Comparison of ENCODE assay signal across 29 cellular contexts in genomic region chr13:70405266-70405665, GRCh38.
"Had no signal": no experiment of that assay in that cellular context is flagged by ENCODE, and none has a peak within 500 bp of the region (broad histone marks: within the 10 kb centered on the region; RNA-seq: fewer than 3 reads in every experiment).

No MANE protein-coding gene starts in this region.

- H3K9me3 Mint-ChIP-seq: nephron; stimulated activated naive CD8-positive, alpha-beta T cell treated with anti-CD3 and anti-CD28 coated beads, Interleukin-15, amount 100 ng/mL, for 72 hours; type B pancreatic cell had no signal

- H3K27ac Mint-ChIP-seq: naive thymus-derived CD4-positive, alpha-beta T cell; natural killer cell; nephron; stimulated activated memory B cell treated with anti-CD40 and anti-IgM and Interleukin-4, amounts not matched to agents 10 μg/mL and 1 μg/mL and 100 μg/mL, for 72 hours; stimulated activated naive CD8-positive, alpha-beta T cell treated with anti-CD3 and anti-CD28 coated beads, Interleukin-15, amount 100 ng/mL, for 72 hours; type B pancreatic cell had no signal

- H3K36me3 ChIP-seq: neutrophil, pancreas, spleen, suprapubic skin, tibial artery, transverse colon, upper lobe of right lung, uterus had no signal

- H3K27me3 ChIP-seq: neutrophil, pancreas, spleen, suprapubic skin, testis, tibial artery, transverse colon, upper lobe of right lung, uterus had no signal

- ATAC-seq: naive thymus-derived CD4-positive, alpha-beta T cell; natural killer cell; pancreas; psoas muscle; right cardiac atrium; sciatic nerve; stimulated activated memory B cell treated with anti-CD40 and anti-IgM and Interleukin-4, amounts not matched to agents 10 μg/mL and 1 μg/mL and 100 μg/mL, for 72 hours; stimulated activated naive CD8-positive, alpha-beta T cell treated with anti-CD3 and anti-CD28 coated beads, Interleukin-15, amount 100 ng/mL, for 72 hours; stimulated activated naive CD8-positive, alpha-beta T cell treated with anti-CD3 and anti-CD28 coated beads, Interleukin-15, Interleukin-2, amounts not matched to agents 100 U/mL and 50 U/mL, for 24 hours; upper lobe of right lung had no signal

- H3K4me1 ChIP-seq: pancreas, psoas muscle, spleen, suprapubic skin, testis, tibial artery, transverse colon, upper lobe of right lung, uterus had no signal

- H3K4me3 Mint-ChIP-seq: naive thymus-derived CD4-positive, alpha-beta T cell; natural killer cell; nephron; stimulated activated memory B cell treated with anti-CD40 and anti-IgM and Interleukin-4, amounts not matched to agents 10 μg/mL and 1 μg/mL and 100 μg/mL, for 72 hours; stimulated activated naive CD8-positive, alpha-beta T cell treated with anti-CD3 and anti-CD28 coated beads, Interleukin-15, amount 100 ng/mL, for 72 hours; type B pancreatic cell had no signal

- H3K4me3 ChIP-seq: pancreas, psoas muscle, skin epidermis, smooth muscle cell, spleen, suprapubic skin, testis, tibial artery, transverse colon, upper lobe of right lung, uterus had no signal

- H3K27me3 Mint-ChIP-seq: naive thymus-derived CD4-positive, alpha-beta T cell; stimulated activated memory B cell treated with anti-CD40 and anti-IgM and Interleukin-4, amounts not matched to agents 10 μg/mL and 1 μg/mL and 100 μg/mL, for 72 hours; stimulated activated naive CD8-positive, alpha-beta T cell treated with anti-CD3 and anti-CD28 coated beads, Interleukin-15, amount 100 ng/mL, for 72 hours; type B pancreatic cell had no signal

- H3K9me3 ChIP-seq: neutrophil, pancreas, psoas muscle, spleen, suprapubic skin, testis, tibial artery, transverse colon, upper lobe of right lung, uterus had no signal

- H3K36me3 Mint-ChIP-seq: naive thymus-derived CD4-positive, alpha-beta T cell; natural killer cell; stimulated activated memory B cell treated with anti-CD40 and anti-IgM and Interleukin-4, amounts not matched to agents 10 μg/mL and 1 μg/mL and 100 μg/mL, for 72 hours; type B pancreatic cell had no signal

- H3K4me2 ChIP-seq: smooth muscle cell had no signal

- H3K4me1 Mint-ChIP-seq: naive thymus-derived CD4-positive, alpha-beta T cell; natural killer cell; nephron; stimulated activated memory B cell treated with anti-CD40 and anti-IgM and Interleukin-4, amounts not matched to agents 10 μg/mL and 1 μg/mL and 100 μg/mL, for 72 hours; stimulated activated naive CD8-positive, alpha-beta T cell treated with anti-CD3 and anti-CD28 coated beads, Interleukin-15, amount 100 ng/mL, for 72 hours had no signal

- H3K27ac ChIP-seq: neutrophil, pancreas, psoas muscle, skin epidermis, spleen, suprapubic skin, testis, tibial artery, transverse colon, upper lobe of right lung, uterus had no signal

- DNase-seq: naive thymus-derived CD4-positive, alpha-beta T cell; natural killer cell; nucleus accumbens; pancreas; psoas muscle; right cardiac atrium; spleen; stimulated activated CD4-positive, alpha-beta T cell treated with anti-CD3 and anti-CD28 coated beads, Interleukin-12 subunit alpha, Interleukin-12 subunit beta, amount 100 ng/mL, for 4 hours; stimulated activated CD4-positive, alpha-beta T cell treated with anti-CD3 and anti-CD28 coated beads, Interleukin-1b, Interleukin-23, amount 100 ng/mL, for 48 hours; stimulated activated CD4-positive, alpha-beta T cell treated with anti-CD3 and anti-CD28 coated beads, Interleukin-4, amount 100 ng/mL, for 1 hour; stimulated activated CD4-positive, alpha-beta T cell treated with anti-CD3 and anti-CD28 coated beads, Interleukin-4, amount 100 ng/mL, for 4 hours; stimulated activated CD8-positive, alpha-beta memory T cell treated with anti-CD3 and anti-CD28 coated beads, Interleukin-4, amount 100 ng/mL, for 48 hours; stimulated activated naive CD4-positive, alpha-beta T cell; stimulated activated naive CD8-positive, alpha-beta T cell treated with anti-CD3 and anti-CD28 coated beads, Interleukin-15, amount 100 ng/mL, for 72 hours; stimulated activated naive CD8-positive, alpha-beta T cell treated with anti-CD3 and anti-CD28 coated beads, Interleukin-15, Interleukin-2, amounts not matched to agents 100 U/mL and 50 U/mL, for 24 hours; substantia nigra; testis; tibial artery; transverse colon; upper lobe of right lung; uterus had no signal
